27 cellular contexts compared by ENCODE assay signal in genomic region chr14:104144453-104144790, GRCh38. TPM values are rescaled to one million over a fixed set of nuclear protein-coding genes. Genes with fewer than 3 reads are reported as not detected.
"Had no signal": no experiment of that assay in that cellular context is flagged by ENCODE, and none has a peak within 500 bp of the region (broad histone marks: within the 10 kb centered on the region; RNA-seq: fewer than 3 reads in every experiment).

No MANE protein-coding gene starts in this region.

- H3K27me3 ChIP-seq: right atrium auricular region, testis had no signal

- H3K9me3 Mint-ChIP-seq: naive thymus-derived CD8-positive, alpha-beta T cell; stimulated activated effector memory CD8-positive, alpha-beta T cell treated with anti-CD3 and anti-CD28 coated beads, Interleukin-12 subunit alpha, Interleukin-12 subunit beta, amount 100 ng/mL, for 72 hours; type B pancreatic cell had no signal

- ATAC-seq: heart right ventricle; naive thymus-derived CD8-positive, alpha-beta T cell; sciatic nerve; stimulated activated effector memory CD8-positive, alpha-beta T cell treated with anti-CD3 and anti-CD28 coated beads, Interleukin-12 subunit alpha, Interleukin-12 subunit beta, amount 100 ng/mL, for 72 hours; stimulated activated naive CD8-positive, alpha-beta T cell treated with anti-CD3 and anti-CD28 coated beads, Interleukin-15, Interleukin-2, amounts not matched to agents 100 U/mL and 50 U/mL, for 24 hours had no signal

- H3K36me3 Mint-ChIP-seq: naive thymus-derived CD8-positive, alpha-beta T cell; stimulated activated effector memory CD8-positive, alpha-beta T cell treated with anti-CD3 and anti-CD28 coated beads, Interleukin-12 subunit alpha, Interleukin-12 subunit beta, amount 100 ng/mL, for 72 hours; type B pancreatic cell had no signal

- H3K9me3 ChIP-seq: esophagus muscularis mucosa, heart right ventricle, prostate gland, right atrium auricular region, testis, tibial artery had no signal

- H3K4me3 Mint-ChIP-seq: naive thymus-derived CD8-positive, alpha-beta T cell; stimulated activated effector memory CD8-positive, alpha-beta T cell treated with anti-CD3 and anti-CD28 coated beads, Interleukin-12 subunit alpha, Interleukin-12 subunit beta, amount 100 ng/mL, for 72 hours; type B pancreatic cell had no signal

- H3K36me3 ChIP-seq: esophagus muscularis mucosa, heart right ventricle, prostate gland, right atrium auricular region, tibial artery had no signal

- H3K4me3 ChIP-seq: dorsolateral prefrontal cortex, esophagus muscularis mucosa, prostate gland, right atrium auricular region, smooth muscle cell, testis, tibial artery had no signal

- H3K27ac Mint-ChIP-seq: naive thymus-derived CD8-positive, alpha-beta T cell; stimulated activated effector memory CD8-positive, alpha-beta T cell treated with anti-CD3 and anti-CD28 coated beads, Interleukin-12 subunit alpha, Interleukin-12 subunit beta, amount 100 ng/mL, for 72 hours; type B pancreatic cell had no signal

- DNase-seq: caudate nucleus; cerebellar nuclear complex; effector CD4-positive, alpha-beta T cell; foreskin melanocyte; hippocampal formation; mesenchymal stem cell; stimulated activated CD4-positive, alpha-beta T cell treated with anti-CD3 and anti-CD28 coated beads, Interleukin-2, amount 100 ng/mL, for 24 hours; stimulated activated CD4-positive, alpha-beta T cell treated with anti-CD3 and anti-CD28 coated beads, Interleukin-4, amount 100 ng/mL, for 24 hours; substantia nigra; testis had no signal

- H3K27ac ChIP-seq: dorsolateral prefrontal cortex, esophagus muscularis mucosa, heart right ventricle, prostate gland, right atrium auricular region, testis, tibial artery had no signal

- H3K4me1 ChIP-seq: prostate gland, testis had no signal

RNA-seq across cellular contexts. Expression of gene KIF26A, which starts 6.0 kb away (rescaled TPM):
- total RNA-seq: myocyte had no signal
- polyA plus RNA-seq: naive thymus-derived CD8-positive, alpha-beta T cell had no signal

RNA-seq across cellular contexts. Expression of gene ASPG, which starts 58.9 kb away (rescaled TPM):
- total RNA-seq: endothelial cell of umbilical vein; epithelial cell of proximal tubule; lung microvascular endothelial cell; myocyte; naive thymus-derived CD8-positive, alpha-beta T cell; osteocyte had no signal
- polyA plus RNA-seq: endothelial cell of umbilical vein; naive thymus-derived CD8-positive, alpha-beta T cell had no signal
